ENCODE assay signal across 9 cellular contexts in genomic region chr4:47486306-47486705, GRCh38. TPM values are rescaled to one million over a fixed set of nuclear protein-coding genes. Genes with fewer than 3 reads are reported as not detected.
DNase-seq lines count a peak whose midpoint lies in the region; ATAC-seq, FAIRE-seq and TF ChIP-seq lines count a peak whose summit lies in the region.
"Had no signal": no experiment of that assay in that cellular context is flagged by ENCODE, and none has a peak within 500 bp of the region (broad histone marks: within the 10 kb centered on the region; RNA-seq: fewer than 3 reads in every experiment).

No MANE protein-coding gene starts in this region.

- peaks cover 33% of the 10 kb centered on the region for H3K79me2 ChIP-seq in ACC112 (ENCODE audit: control insufficient read depth, insufficient read depth, low read length, unreplicated experiment)

- H3K27ac ChIP-seq in ACC112 (ENCODE audit: low read depth, low read length) (peak overlapping the region; percentile 87), HUES64 (ENCODE audit: low read depth, low read length) (no peak overlapping the region), coronary artery (peak overlapping the region; percentile 90 to 92)
- no peak overlapping the region for H3K27ac ChIP-seq in naive thymus-derived CD4-positive, alpha-beta T cell (ENCODE audit: low read depth, low read length)

- DNase-seq in coronary artery (ENCODE audit: low spot score) (no peak), cerebellum (ENCODE audit: low spot score) (no peak), cerebellar nuclear complex (lab: John Stamatoyannopoulos, UW) (no peak), NCI-H82 treated with DMSO at 0.1 percent for 48 hours (lab: John Stamatoyannopoulos, UW; ENCODE audit: unreplicated experiment) (no peak), H54 (ENCODE audit: insufficient read length, low spot score) (no peak)
- DNase-seq in naive thymus-derived CD4-positive, alpha-beta T cell: no peak
- DNase-seq: NCI-H446 treated with DMSO at 0.1 percent for 48 hours had no signal

- H3K27me3 Mint-ChIP-seq in naive thymus-derived CD4-positive, alpha-beta T cell: peaks cover 0 to 3% (median 0%) of the 10 kb centered on the region in 5 donors

- H3K4me3 ChIP-seq in ACC112 (ENCODE audit: low read depth, low read length): peak overlapping the region; percentile 91
- peak overlapping the region; percentile 74 for H3K4me3 ChIP-seq in HUES64 (ENCODE audit: low read length)
- peak overlapping the region; percentile 76 for H3K4me3 ChIP-seq in coronary artery
- peak overlapping the region; percentile 75 for H3K4me3 ChIP-seq in naive thymus-derived CD4-positive, alpha-beta T cell (ENCODE audit: low read length)

- H3K36me3 ChIP-seq in ACC112 (ENCODE audit: insufficient read depth, low read length): peaks cover 4% of the 10 kb centered on the region; the same call in 1 of the 2 replicates
- H3K36me3 ChIP-seq in HUES64 (ENCODE audit: insufficient read depth, low read length): no peaks in the 10 kb centered on the region
- H3K36me3 ChIP-seq in naive thymus-derived CD4-positive, alpha-beta T cell (ENCODE audit: control insufficient read depth in 2 of 3, insufficient read depth in 3 of 3, low read length in 3 of 3): no peaks in the 10 kb centered on the region

- no peaks in the 10 kb centered on the region for H3K9me3 ChIP-seq in HUES64 (ENCODE audit: insufficient read depth, low read depth, low read length)
- H3K9me3 ChIP-seq in naive thymus-derived CD4-positive, alpha-beta T cell (ENCODE audit: control insufficient read depth in 2 of 3, low read length in 3 of 3): no peaks in the 10 kb centered on the region

- H3K27me3 ChIP-seq in ACC112 (ENCODE audit: insufficient read depth, low read length) (no peaks in the 10 kb centered on the region), HUES64 (ENCODE audit: insufficient read depth, low read length) (peaks cover 9% of the 10 kb centered on the region)
- H3K27me3 ChIP-seq in naive thymus-derived CD4-positive, alpha-beta T cell (ENCODE audit: control insufficient read depth in 2 of 2, insufficient read depth in 2 of 2, low read length in 2 of 2): no peaks in the 10 kb centered on the region

- TF ChIP-seq POLR2A in H54 (IDR thresholded peaks at IDR 0.05; ENCODE audit: low read depth, low read length): no peak

- peak overlapping the region; percentile 65; the same call in 1 of the 2 replicates for H3K9ac ChIP-seq in HUES64 (ENCODE audit: low read depth, low read length)

- peaks cover 15 to 36% (median 27%) of the 10 kb centered on the region in 7 donors for H3K4me1 Mint-ChIP-seq in naive thymus-derived CD4-positive, alpha-beta T cell

- peak overlapping the region; percentile 89 for H2AFZ ChIP-seq in ACC112 (ENCODE audit: low read length, unreplicated experiment)

- H3K4me1 ChIP-seq in ACC112 (ENCODE audit: control insufficient read depth, insufficient read depth, low read length, unreplicated experiment) (peaks cover 20% of the 10 kb centered on the region), HUES64 (ENCODE audit: insufficient read depth, low read length) (peaks cover 8% of the 10 kb centered on the region)
- H3K4me1 ChIP-seq in naive thymus-derived CD4-positive, alpha-beta T cell (ENCODE audit: control insufficient read depth in 2 of 2, insufficient read depth in 2 of 2, low read length in 2 of 2): peaks cover 7 to 9% of the 10 kb centered on the region in 2 donors

- peak overlapping the region; percentile 87 to 98 (median 94) for H3K4me3 Mint-ChIP-seq in naive thymus-derived CD4-positive, alpha-beta T cell

- CTCF ChIA-PET in naive thymus-derived CD4-positive, alpha-beta T cell (lab: Charles Lee): no interaction called here

- TF ChIP-seq CTCF in coronary artery (IDR thresholded peaks at IDR 0.05): no peak

- no peaks in the 10 kb centered on the region for H3K9me3 Mint-ChIP-seq in naive thymus-derived CD4-positive, alpha-beta T cell

- no peaks in the 10 kb centered on the region for H3K36me3 Mint-ChIP-seq in naive thymus-derived CD4-positive, alpha-beta T cell

- H3K27ac Mint-ChIP-seq in naive thymus-derived CD4-positive, alpha-beta T cell: peak overlapping the region in 4 of 9 donors; percentile 29 to 82 (median 50)

- WGBS in HUES64: 92% methylated on average over 5 of the region's 6 CpGs

- POLR2A ChIA-PET in naive thymus-derived CD4-positive, alpha-beta T cell (lab: Charles Lee): interaction anchor here (4.4 kb wide), 1 partner anchor 23 kb away, joined by 28 read pairs; the partner anchor contains the start of gene COMMD8

- intact Hi-C loops in naive thymus-derived CD4-positive, alpha-beta T cell (cut with micrococcal nuclease): loop anchor here (5.0 to 10.0 kb wide), 4 partner anchors 46 to 1418 kb away; partner anchors contain the start of genes CNGA1 (in 1 of the 2), NFXL1 (in 1 of the 2), NIPAL1 (in 1 of the 2) and OCIAD2 (in 1 of the 2)

- no peak for ATAC-seq in naive thymus-derived CD4-positive, alpha-beta T cell

- no peak for FAIRE-seq in H54 (lab: Jason Lieb, UNC)

RNA-seq across cellular contexts. Expression of gene ATP10D, which starts 1.2 kb away (rescaled TPM):
- polyA plus RNA-seq in HUES64 (2013, experiment 1 of 2): 2.2 TPM
- 2.2 TPM for polyA plus RNA-seq in HUES64 (2013, experiment 2 of 2)
- 10 to 100 TPM in 1 of 5 experiments, 1 to 10 TPM in 4; 3.3 to 29.0 (median 6.1) TPM for total RNA-seq in naive thymus-derived CD4-positive, alpha-beta T cell
- polyA plus RNA-seq in naive thymus-derived CD4-positive, alpha-beta T cell: 1 to 10 TPM in 1 of 2 donors, under 1 TPM in 1; 0.45 to 1.7 TPM
- total RNA-seq in cerebellum: 19.4 TPM

RNA-seq across cellular contexts. Expression of gene COMMD8, which starts 22.8 kb away (rescaled TPM):
- 14.9 TPM for polyA plus RNA-seq in HUES64 (2013, experiment 1 of 2)
- 14.8 TPM for polyA plus RNA-seq in HUES64 (2013, experiment 2 of 2)
- 10 to 100 TPM in 4 of 5 experiments, 1 to 10 TPM in 1; 8.4 to 19.3 (median 16.7) TPM for total RNA-seq in naive thymus-derived CD4-positive, alpha-beta T cell
- 10 to 100 TPM; 32.2 to 48.5 TPM for polyA plus RNA-seq in naive thymus-derived CD4-positive, alpha-beta T cell
- total RNA-seq in cerebellum: 12.9 TPM

Comparison
In these comparisons a context has a peak if more than half of its experiments do, and no peak if none do; other contexts are left out.
1. H3K27ac ChIP-seq: peak in ACC112 (single experiment) and coronary artery (2 of 2); none in HUES64 (single experiment) and naive thymus-derived CD4-positive, alpha-beta T cell (single experiment).
2. Peak in every context shown above with its lines, with median percentiles within 50 percentile points of each other: H3K4me3 ChIP-seq.